ENCODE assay signal across 9 cellular contexts in the genomic region with DNA sequence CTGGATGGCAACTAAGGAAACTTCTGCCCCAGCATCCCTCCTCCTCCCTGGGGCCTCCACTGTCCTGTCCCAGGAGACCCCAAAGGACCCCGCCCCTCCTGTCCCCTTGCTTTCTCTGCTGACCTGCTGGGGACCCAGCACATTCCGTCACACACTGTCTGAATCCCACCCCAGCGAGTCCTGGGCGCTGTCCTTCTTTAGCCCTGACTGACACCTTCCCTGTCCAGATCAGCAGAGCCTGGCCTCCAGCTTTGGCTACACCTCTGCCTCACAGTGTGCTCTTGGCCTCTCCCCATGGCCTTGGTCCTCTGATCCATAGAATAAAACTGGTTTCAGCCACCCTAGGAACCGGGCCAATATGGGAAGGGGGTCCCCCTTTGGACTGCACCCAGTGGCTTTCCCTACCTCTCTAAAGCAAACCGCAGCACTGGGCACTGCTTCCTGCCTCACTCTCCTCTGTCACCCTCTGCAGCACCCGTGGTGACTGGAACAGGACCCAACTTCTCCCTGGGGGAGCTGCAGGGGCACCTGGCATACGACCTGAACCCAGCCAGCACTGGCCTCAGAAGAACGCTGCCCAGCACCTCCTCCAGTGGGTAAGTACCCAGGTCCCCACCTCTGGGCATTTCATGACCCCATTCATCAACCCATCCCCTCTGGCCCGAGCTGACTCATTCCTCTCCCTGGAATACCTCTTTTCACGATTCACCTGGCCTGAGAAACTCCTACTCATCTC. TPM values are rescaled to one million over a fixed set of nuclear protein-coding genes. Genes with fewer than 3 reads are reported as not detected.
DNase-seq lines count a peak whose midpoint lies in the region; ATAC-seq and TF ChIP-seq lines count a peak whose summit lies in the region.
"Had no signal": no experiment of that assay in that cellular context is flagged by ENCODE, and none has a peak within 500 bp of the region (broad histone marks: within the 10 kb centered on the region; RNA-seq: fewer than 3 reads in every experiment).

No MANE protein-coding gene starts in this region.

- CTCF ChIA-PET in CD8-positive, alpha-beta T cell (lab: Charles Lee) = interaction anchor here (0.9 to 1.1 kb wide), 4 partner anchors 38 to 130 kb away, joined by 3 to 4 read pairs (median 3); no protein-coding TSS in a partner anchor

- ATAC-seq in CD8-positive, alpha-beta T cell = no peak

- no peaks in the 10 kb centered on the region for H3K9me3 Mint-ChIP-seq in CD8-positive, alpha-beta T cell
- H3K9me3 Mint-ChIP-seq in endodermal cell = no peaks in the 10 kb centered on the region

- WGBS in endodermal cell (ENCODE audit: insufficient coverage in 1 of 2, insufficient read length in 1 of 2), 2 experiments = 84 to 86% methylated on average over 8 to 11 of the region's 11 CpGs
- 85 to 93% (median 90%) methylated on average over 11 of the region's 11 CpGs for WGBS in ovary, 3 donors

- intact Hi-C loops in CD8-positive, alpha-beta T cell (cut with DNase I, micrococcal nuclease) = loop anchor here (2.0 kb wide), 2 partner anchors 45 to 75 kb away; no protein-coding TSS in a partner anchor
- intact Hi-C loops in ovary (cut with DNase I) = loop anchor here in 3 of 4 donors (5.0 to 10.0 kb wide), 3 partner anchors 33 to 99 kb away; no protein-coding TSS in a partner anchor

- H3K4me1 ChIP-seq in CD8-positive, alpha-beta T cell (ENCODE audit: insufficient read depth, low read length) = peaks cover 9% of the 10 kb centered on the region
- H3K4me1 ChIP-seq in OCI-LY1 (ENCODE audit: insufficient read depth, low read length, severe bottlenecking) = peaks cover 12% of the 10 kb centered on the region
- no peaks in the 10 kb centered on the region for H3K4me1 ChIP-seq in endodermal cell (ENCODE audit: control insufficient read depth, insufficient read depth, low read length)
- peaks cover 17% of the 10 kb centered on the region for H3K4me1 ChIP-seq in ovary (ENCODE audit: insufficient read depth)

- H3K4me1 Mint-ChIP-seq in CD8-positive, alpha-beta T cell (ENCODE audit: low read depth) = peaks cover 13% of the 10 kb centered on the region
- H3K4me1 Mint-ChIP-seq in endodermal cell = peaks cover 5% of the 10 kb centered on the region

- no peaks in the 10 kb centered on the region for H3K9me2 ChIP-seq in OCI-LY1 (ENCODE audit: low read depth, low read length)

- H4K20me1 ChIP-seq in OCI-LY1 (ENCODE audit: insufficient read depth, low read length) = no peaks in the 10 kb centered on the region

- POLR2A ChIA-PET in CD8-positive, alpha-beta T cell (lab: Charles Lee) = interaction anchor here (1.4 to 1.5 kb wide), 2 partner anchors 95 to 106 kb away, joined by 3 to 4 read pairs; no protein-coding TSS in a partner anchor

- no peaks in the 10 kb centered on the region for H3K79me2 ChIP-seq in OCI-LY1 (ENCODE audit: insufficient read depth, low read length)

- peak overlapping the region; percentile 36; the same call in 1 of the 2 replicates for H2AFZ ChIP-seq in OCI-LY1 (ENCODE audit: low read length)

- no peaks in the 10 kb centered on the region for H3K27me3 ChIP-seq in CD8-positive, alpha-beta T cell (ENCODE audit: insufficient read depth, low read length)
- H3K27me3 ChIP-seq in OCI-LY1 (ENCODE audit: insufficient read depth, low read length) = no peaks in the 10 kb centered on the region
- H3K27me3 ChIP-seq in endodermal cell (ENCODE audit: control insufficient read depth, insufficient read depth, low read length, poor library complexity, severe bottlenecking) = no peaks in the 10 kb centered on the region
- H3K27me3 ChIP-seq in ovary = no peaks in the 10 kb centered on the region

- no peaks in the 10 kb centered on the region for H3K36me3 ChIP-seq in CD8-positive, alpha-beta T cell (ENCODE audit: insufficient read depth, low read length)
- H3K36me3 ChIP-seq in OCI-LY1 (ENCODE audit: insufficient read depth, low read length) = no peaks in the 10 kb centered on the region; the same call in 1 of the 2 replicates
- no peaks in the 10 kb centered on the region for H3K36me3 ChIP-seq in endodermal cell (ENCODE audit: control insufficient read depth, insufficient read depth, low read length)
- H3K36me3 ChIP-seq in ovary = no peaks in the 10 kb centered on the region

- H3K4me2 ChIP-seq in OCI-LY1 (ENCODE audit: low read length) = peak overlapping the region; percentile 95

- no peak for TF ChIP-seq EP300 in ovary (IDR thresholded peaks at IDR 0.05)

- peak overlapping the region; percentile 66 for H3K27ac ChIP-seq in CD8-positive, alpha-beta T cell (ENCODE audit: low read depth, low read length)
- no peak overlapping the region for H3K27ac ChIP-seq in OCI-LY1 (ENCODE audit: low read depth, low read length, poor library complexity, severe bottlenecking)
- H3K27ac ChIP-seq in endodermal cell (ENCODE audit: low read depth, low read length) = no peak overlapping the region
- H3K27ac ChIP-seq in ovary = peak overlapping the region; percentile 69 to 81

- no peaks in the 10 kb centered on the region for H3K27me3 Mint-ChIP-seq in CD8-positive, alpha-beta T cell (ENCODE audit: low read depth)
- H3K27me3 Mint-ChIP-seq in endodermal cell (ENCODE audit: insufficient read depth) = peaks cover 3% of the 10 kb centered on the region

- H3K36me3 Mint-ChIP-seq in CD8-positive, alpha-beta T cell = peaks cover 17% of the 10 kb centered on the region
- peaks cover 2% of the 10 kb centered on the region for H3K36me3 Mint-ChIP-seq in endodermal cell (ENCODE audit: low read depth)

- H3K27ac Mint-ChIP-seq in CD8-positive, alpha-beta T cell = peak overlapping the region; percentile 97
- H3K27ac Mint-ChIP-seq in endodermal cell = peak overlapping the region; percentile 99

- no peak for DNase-seq in CD8-positive, alpha-beta T cell
- DNase-seq in endodermal cell = no peak
- DNase-seq in ovary = no peak
- DNase-seq in stimulated activated CD4-positive, alpha-beta T cell treated with anti-CD3 and anti-CD28 coated beads, Interleukin-12 subunit alpha, Interleukin-12 subunit beta, amount 100 ng/mL, for 4 hours = no peak
- no peak for DNase-seq in NCI-H1436 treated with DMSO at 0.1 percent for 48 hours (lab: John Stamatoyannopoulos, UW)
- no peak for DNase-seq in ureter (ENCODE audit: low spot score)
- DNase-seq in pons (ENCODE audit: low spot score) = no peak
- DNase-seq: left colon had no signal

- peak overlapping the region; percentile 97 for H3K4me3 Mint-ChIP-seq in CD8-positive, alpha-beta T cell
- peak overlapping the region; percentile 83 for H3K4me3 Mint-ChIP-seq in endodermal cell

- H3K9me3 ChIP-seq in CD8-positive, alpha-beta T cell (ENCODE audit: low read length) = no peaks in the 10 kb centered on the region
- no peaks in the 10 kb centered on the region for H3K9me3 ChIP-seq in OCI-LY1 (ENCODE audit: low read length)
- H3K9me3 ChIP-seq in endodermal cell (ENCODE audit: control insufficient read depth, low read length) = no peaks in the 10 kb centered on the region
- no peaks in the 10 kb centered on the region for H3K9me3 ChIP-seq in ovary

- no peak for TF ChIP-seq CTCF in CD8-positive, alpha-beta T cell (IDR thresholded peaks at IDR 0.05)
- no peak for TF ChIP-seq CTCF in OCI-LY1 (IDR thresholded peaks at IDR 0.05; ENCODE audit: low read length)
- TF ChIP-seq CTCF in endodermal cell (conservative IDR thresholded peaks at IDR 0.05) = no peak
- no peak for TF ChIP-seq CTCF in ovary (IDR thresholded peaks at IDR 0.05)

- H3K4me3 ChIP-seq in CD8-positive, alpha-beta T cell (ENCODE audit: low read depth, low read length) = peak overlapping the region; percentile 72
- H3K4me3 ChIP-seq in OCI-LY1 (ENCODE audit: low read depth, low read length, poor library complexity, severe bottlenecking) (peak overlapping the region; percentile 65), endodermal cell (ENCODE audit: low read length) (peak overlapping the region; percentile 90), ovary (no peak overlapping the region)

- TF ChIP-seq POLR2A in ovary (IDR thresholded peaks at IDR 0.05) = no peak

- no peaks in the 10 kb centered on the region for H3F3A ChIP-seq in OCI-LY1 (ENCODE audit: insufficient read depth, low read length)

- H3K9ac ChIP-seq in OCI-LY1 (ENCODE audit: low read length) = peak overlapping the region; percentile 80
- H3K9ac ChIP-seq in endodermal cell (ENCODE audit: extremely low read depth, low read length, poor library complexity, severe bottlenecking) = no peak overlapping the region

RNA-seq across cellular contexts. Expression of gene SMIM24, which starts 46.4 kb away (rescaled TPM):
- total RNA-seq in CD8-positive, alpha-beta T cell = under 1 TPM in 1 of 2 experiments, not detected in 1; 0.56 TPM
- total RNA-seq in endodermal cell = not detected
- 1.4 TPM for polyA plus RNA-seq in endodermal cell (2013, experiment 1 of 2)
- polyA plus RNA-seq in endodermal cell (2013, experiment 2 of 2) = 1.5 TPM
- total RNA-seq in ovary = 1 to 10 TPM in 2 of 7 donors, under 1 TPM in 2, not detected in 3; 0.30 to 2.6 (median 1.5) TPM
- polyA plus RNA-seq in ovary = 1 to 10 TPM in 1 of 2 donors, under 1 TPM in 1; 0.10 to 1.2 TPM
- total RNA-seq in ureter = not detected

RNA-seq across cellular contexts. Expression of gene SMIM44, which starts 49.3 kb away (rescaled TPM):
- not detected for total RNA-seq in CD8-positive, alpha-beta T cell
- total RNA-seq in endodermal cell = not detected
- polyA plus RNA-seq in endodermal cell (2013, experiment 1 of 2) = not detected
- polyA plus RNA-seq in endodermal cell (2013, experiment 2 of 2) = not detected
- under 1 TPM in 1 of 7 donors, not detected in 6; 0.92 TPM for total RNA-seq in ovary
- polyA plus RNA-seq in ovary = not detected
- not detected for total RNA-seq in ureter

Comparison
In these comparisons a context has a peak if more than half of its experiments do, and no peak if none do; other contexts are left out.
1. H3K27ac ChIP-seq: peak in CD8-positive, alpha-beta T cell (single experiment) and ovary (2 of 2); none in OCI-LY1 (single experiment) and endodermal cell (single experiment).